Comparison of ENCODE assay signal across 14 cellular contexts in genomic region chr4:8593268-8594096, GRCh38. TPM values are rescaled to one million over a fixed set of nuclear protein-coding genes. Genes with fewer than 3 reads are reported as not detected.
A peak's percentile ranks its signal among the peaks of the same experiment; 100 is the strongest.
DNase-seq lines count a peak whose midpoint lies in the region; ATAC-seq and TF ChIP-seq lines count a peak whose summit lies in the region.
"Had no signal": no experiment of that assay in that cellular context is flagged by ENCODE, and none has a peak within 500 bp of the region (broad histone marks: within the 10 kb centered on the region; RNA-seq: fewer than 3 reads in every experiment).

No MANE protein-coding gene starts in this region.

- H3K79me2 ChIP-seq in ACC112 (ENCODE audit: control insufficient read depth, insufficient read depth, low read length, unreplicated experiment): no peaks in the 10 kb centered on the region

- H3K4me1 Mint-ChIP-seq in nephron progenitor cell: peaks cover 39% of the 10 kb centered on the region
- no peaks in the 10 kb centered on the region for H3K4me1 Mint-ChIP-seq in CD4-positive, alpha-beta T cell (ENCODE audit: low read depth)

- POLR2A ChIA-PET in CD4-positive, alpha-beta T cell (lab: Charles Lee): no interaction called here

- H3K36me3 Mint-ChIP-seq in nephron progenitor cell (ENCODE audit: low read depth): no peaks in the 10 kb centered on the region
- no peaks in the 10 kb centered on the region for H3K36me3 Mint-ChIP-seq in CD4-positive, alpha-beta T cell (ENCODE audit: low read depth)
- H3K36me3 Mint-ChIP-seq: naive B cell had no signal

- H3K27ac ChIP-seq in ACC112 (ENCODE audit: low read depth, low read length) (no peak overlapping the region), HUES6 (ENCODE audit: low read depth, low read length) (no peak overlapping the region)
- no peak overlapping the region for H3K27ac ChIP-seq in CD4-positive, alpha-beta T cell (ENCODE audit: low read depth, low read length)
- H3K27ac ChIP-seq: upper lobe of left lung had no signal

- no peak for TF ChIP-seq CTCF in fibroblast of villous mesenchyme (IDR thresholded peaks at IDR 0.05; ENCODE audit: insufficient read depth, low read depth, low read length)
- no peak for TF ChIP-seq CTCF in nephron progenitor cell (IDR thresholded peaks at IDR 0.05)
- TF ChIP-seq CTCF in CD4-positive, alpha-beta T cell (IDR thresholded peaks at IDR 0.05): no peak

- H3K9me3 ChIP-seq in HUES6 (ENCODE audit: control insufficient read depth, insufficient read depth, low read depth, low read length): no peaks in the 10 kb centered on the region
- H3K9me3 ChIP-seq in CD4-positive, alpha-beta T cell (ENCODE audit: control insufficient read depth, low read length): no peaks in the 10 kb centered on the region
- H3K9me3 ChIP-seq: BE2C, upper lobe of left lung had no signal

- no peak for ATAC-seq in CD4-positive, alpha-beta T cell (ENCODE audit: poor library complexity)

- H3K36me3 ChIP-seq in ACC112 (ENCODE audit: insufficient read depth, low read length): no peaks in the 10 kb centered on the region
- no peaks in the 10 kb centered on the region for H3K36me3 ChIP-seq in HUES6 (ENCODE audit: control insufficient read depth, insufficient read depth, low read length)
- H3K36me3 ChIP-seq: BE2C, upper lobe of left lung had no signal

- H3K27me3 ChIP-seq in ACC112 (ENCODE audit: insufficient read depth, low read length) (peaks cover 49% of the 10 kb centered on the region), HUES6 (ENCODE audit: control insufficient read depth, insufficient read depth, low read length) (peaks cover 48% of the 10 kb centered on the region)
- H3K27me3 ChIP-seq in CD4-positive, alpha-beta T cell (ENCODE audit: control insufficient read depth, insufficient read depth, low read length): peaks cover 42% of the 10 kb centered on the region

- no peak overlapping the region for H3K27ac Mint-ChIP-seq in nephron progenitor cell
- no peak overlapping the region for H3K27ac Mint-ChIP-seq in CD4-positive, alpha-beta T cell
- H3K27ac Mint-ChIP-seq: naive B cell had no signal

- peaks cover 7% of the 10 kb centered on the region for H3K4me1 ChIP-seq in ACC112 (ENCODE audit: control insufficient read depth, insufficient read depth, low read length, unreplicated experiment)
- H3K4me1 ChIP-seq in HUES6 (ENCODE audit: control insufficient read depth, insufficient read depth, low read length): peaks cover 28% of the 10 kb centered on the region
- H3K4me1 ChIP-seq: BE2C had no signal

- H3K9ac ChIP-seq in HUES6 (ENCODE audit: low read length): peak overlapping the region; percentile 71

- no peaks in the 10 kb centered on the region for H3K9me3 Mint-ChIP-seq in nephron progenitor cell
- no peaks in the 10 kb centered on the region for H3K9me3 Mint-ChIP-seq in CD4-positive, alpha-beta T cell
- H3K9me3 Mint-ChIP-seq: naive B cell had no signal

- H2AFZ ChIP-seq in ACC112 (ENCODE audit: low read length, unreplicated experiment): no peak overlapping the region

- CTCF ChIA-PET in CD4-positive, alpha-beta T cell (lab: Charles Lee): no interaction called here

- H3K4me3 Mint-ChIP-seq in nephron progenitor cell: peak overlapping the region; percentile 78
- H3K4me3 Mint-ChIP-seq in CD4-positive, alpha-beta T cell: no peak overlapping the region
- H3K4me3 Mint-ChIP-seq: naive B cell had no signal

- intact Hi-C loops in CD4-positive, alpha-beta T cell (cut with DNase I, micrococcal nuclease): loop anchor here in 1 of 2 experiments (10.0 kb wide), 1 partner anchor 349 kb away; no protein-coding TSS in a partner anchor

- DNase-seq in fibroblast of villous mesenchyme (ENCODE audit: low read depth) (peak; percentile 36), nephron progenitor cell (peak; percentile 34), globus pallidus (ENCODE audit: low spot score) (no peak), UCSD-AML1 (lab: John Stamatoyannopoulos, UW; ENCODE audit: unreplicated experiment) (no peak), dedifferentiated amniotic fluid mesenchymal stem cell (ENCODE audit: extremely low spot score) (no peak)
- no peak for DNase-seq in CD4-positive, alpha-beta T cell
- DNase-seq: activated CD4-positive, CD25-positive, alpha-beta regulatory T cell; activated T-cell treated with anti-CD3 and anti-CD28 coated beads for 4 hours; naive B cell; NCI-H446 treated with DMSO at 0.1 percent for 48 hours had no signal

- peaks cover 58% of the 10 kb centered on the region for H3K27me3 Mint-ChIP-seq in nephron progenitor cell (ENCODE audit: low read depth, poor library complexity)
- peaks cover 42% of the 10 kb centered on the region for H3K27me3 Mint-ChIP-seq in CD4-positive, alpha-beta T cell

- H3K4me3 ChIP-seq in ACC112 (ENCODE audit: low read depth, low read length) (peak overlapping the region; percentile 68), HUES6 (ENCODE audit: low read depth, low read length) (peak overlapping the region; percentile 79), fibroblast of villous mesenchyme (ENCODE audit: low read depth, low read length) (peak overlapping the region; percentile 84)

RNA-seq across cellular contexts. Expression of gene CPZ, which starts 0.9 kb away (rescaled TPM):
- 15.5 and 19.0 TPM in 2 replicates for total RNA-seq in fibroblast of villous mesenchyme
- total RNA-seq in CD4-positive, alpha-beta T cell: not detected

RNA-seq across cellular contexts. Expression of gene GPR78, which starts 13.3 kb away (rescaled TPM):
- total RNA-seq in fibroblast of villous mesenchyme: 0.97 and 2.2 TPM in 2 replicates
- not detected for total RNA-seq in CD4-positive, alpha-beta T cell

Comparison
In these comparisons a context has a peak if more than half of its experiments do, and no peak if none do; other contexts are left out.
1. DNase-seq: peak in fibroblast of villous mesenchyme (single experiment) and nephron progenitor cell (single experiment); none in globus pallidus (single experiment), UCSD-AML1 (single experiment), dedifferentiated amniotic fluid mesenchymal stem cell (single experiment) and CD4-positive, alpha-beta T cell (0 of 10).
2. RNA of gene CPZ, which starts 0.9 kb away (total RNA-seq): 15.5 to 19.0 TPM in fibroblast of villous mesenchyme; not detected in CD4-positive, alpha-beta T cell; every median in the first group is over 10 times any median in the second.
3. Peak in every context shown above with its lines, with median percentiles within 50 percentile points of each other: H3K4me3 ChIP-seq.